Comparison of ENCODE assay signal across 8 cellular contexts in the genomic region with DNA sequence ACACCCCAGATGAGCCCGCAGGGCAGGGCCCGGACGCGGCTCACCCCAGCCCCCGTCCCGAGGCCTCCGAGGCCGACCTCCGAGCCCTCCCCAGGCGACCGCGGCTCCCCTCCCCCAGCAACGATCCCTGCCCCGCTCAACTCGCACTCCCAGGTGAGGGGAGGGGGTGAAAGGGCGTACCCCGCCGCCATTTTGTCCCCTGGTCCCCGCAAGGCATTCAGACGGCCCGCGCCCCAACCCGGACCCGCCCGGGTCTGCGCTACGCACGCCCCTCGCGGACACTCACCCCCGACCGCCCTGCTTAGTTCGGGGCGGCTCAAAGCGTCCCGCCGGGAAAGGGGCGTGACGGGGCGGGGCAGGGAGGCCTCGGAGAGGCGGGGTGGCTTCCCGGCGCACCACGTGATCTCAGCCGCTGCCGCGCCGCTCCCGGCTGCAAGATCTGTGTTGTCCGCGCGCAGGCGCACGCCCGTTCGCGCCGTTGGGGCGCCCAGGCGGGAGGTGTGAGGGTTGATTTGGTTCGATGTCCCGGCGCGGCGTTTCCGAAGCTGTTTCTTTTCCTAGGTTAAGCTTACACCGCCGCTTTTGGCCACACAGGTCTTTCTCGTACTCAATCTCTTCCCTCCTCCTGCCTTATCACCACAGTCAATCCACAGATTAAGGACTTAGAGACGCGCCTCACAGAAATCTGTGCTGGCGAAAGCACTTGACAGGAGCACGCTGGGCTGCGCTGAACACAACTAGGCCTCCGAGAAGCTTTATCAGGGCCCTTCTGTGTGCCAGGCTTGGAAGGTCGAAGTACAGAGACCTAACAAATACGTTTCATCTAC. TPM values are rescaled to one million over a fixed set of nuclear protein-coding genes. Genes with fewer than 3 reads are reported as not detected.
A peak's percentile ranks its signal among the peaks of the same experiment; 100 is the strongest.
DNase-seq lines count a peak whose midpoint lies in the region; ATAC-seq, FAIRE-seq and TF ChIP-seq lines count a peak whose summit lies in the region.

A gene with protein sequence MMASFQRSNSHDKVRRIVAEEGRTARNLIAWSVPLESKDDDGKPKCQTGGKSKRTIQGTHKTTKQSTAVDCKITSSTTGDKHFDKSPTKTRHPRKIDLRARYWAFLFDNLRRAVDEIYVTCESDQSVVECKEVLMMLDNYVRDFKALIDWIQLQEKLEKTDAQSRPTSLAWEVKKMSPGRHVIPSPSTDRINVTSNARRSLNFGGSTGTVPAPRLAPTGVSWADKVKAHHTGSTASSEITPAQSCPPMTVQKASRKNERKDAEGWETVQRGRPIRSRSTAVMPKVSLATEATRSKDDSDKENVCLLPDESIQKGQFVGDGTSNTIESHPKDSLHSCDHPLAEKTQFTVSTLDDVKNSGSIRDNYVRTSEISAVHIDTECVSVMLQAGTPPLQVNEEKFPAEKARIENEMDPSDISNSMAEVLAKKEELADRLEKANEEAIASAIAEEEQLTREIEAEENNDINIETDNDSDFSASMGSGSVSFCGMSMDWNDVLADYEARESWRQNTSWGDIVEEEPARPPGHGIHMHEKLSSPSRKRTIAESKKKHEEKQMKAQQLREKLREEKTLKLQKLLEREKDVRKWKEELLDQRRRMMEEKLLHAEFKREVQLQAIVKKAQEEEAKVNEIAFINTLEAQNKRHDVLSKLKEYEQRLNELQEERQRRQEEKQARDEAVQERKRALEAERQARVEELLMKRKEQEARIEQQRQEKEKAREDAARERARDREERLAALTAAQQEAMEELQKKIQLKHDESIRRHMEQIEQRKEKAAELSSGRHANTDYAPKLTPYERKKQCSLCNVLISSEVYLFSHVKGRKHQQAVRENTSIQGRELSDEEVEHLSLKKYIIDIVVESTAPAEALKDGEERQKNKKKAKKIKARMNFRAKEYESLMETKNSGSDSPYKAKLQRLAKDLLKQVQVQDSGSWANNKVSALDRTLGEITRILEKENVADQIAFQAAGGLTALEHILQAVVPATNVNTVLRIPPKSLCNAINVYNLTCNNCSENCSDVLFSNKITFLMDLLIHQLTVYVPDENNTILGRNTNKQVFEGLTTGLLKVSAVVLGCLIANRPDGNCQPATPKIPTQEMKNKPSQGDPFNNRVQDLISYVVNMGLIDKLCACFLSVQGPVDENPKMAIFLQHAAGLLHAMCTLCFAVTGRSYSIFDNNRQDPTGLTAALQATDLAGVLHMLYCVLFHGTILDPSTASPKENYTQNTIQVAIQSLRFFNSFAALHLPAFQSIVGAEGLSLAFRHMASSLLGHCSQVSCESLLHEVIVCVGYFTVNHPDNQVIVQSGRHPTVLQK (N-terminal part only) (minus strand): TSS at position 328 of the 827 bp plus-strand sequence. CDS start 21,523 bp downstream, outside the sequence.

- H3K27ac ChIP-seq in keratinocyte (ENCODE audit: control insufficient read depth, insufficient read depth, low read length), result peak within 1 kb of the TSS; percentile 59

- peak within 1 kb of the TSS; percentile 90 for H2AFZ ChIP-seq in keratinocyte (ENCODE audit: control insufficient read depth, low read length)

- dilution Hi-C loops in keratinocyte (cut with MboI; ENCODE audit: extremely low pct_ligation_motif_present, low sequenced_read_pairs), result no loop called here

- TF ChIP-seq CTCF in keratinocyte (optimal IDR thresholded peaks at IDR 0.05 in 1 of 3, IDR thresholded peaks at IDR 0.05 in 1 of 3, conservative IDR thresholded peaks at IDR 0.05 in 1 of 3; ENCODE audit: extremely low read depth in 1 of 3, insufficient read depth in 2 of 3, low read length in 3 of 3), result no peak

- H3K79me2 ChIP-seq in keratinocyte (ENCODE audit: control insufficient read depth, insufficient read depth, low read length), result no peaks in the 10 kb centered on the region

- peak; percentile 88 for ATAC-seq in HG03196 (IDR thresholded peaks at IDR 0.05; ENCODE audit: unreplicated experiment)
- ATAC-seq in activated CD4-positive, CD25-positive, alpha-beta regulatory T cell treated with anti-CD3 and anti-CD28 coated beads, Interleukin-2, amount 50 U/mL, for 24 hours, result peak; percentile 89 to 91
- peak; percentile 84 for ATAC-seq in central memory CD8-positive, alpha-beta T cell (replicated peaks; ENCODE audit: extremely low read depth, poor library complexity, severe bottlenecking)

- peaks cover 17% of the 10 kb centered on the region for H3K4me1 Mint-ChIP-seq in central memory CD8-positive, alpha-beta T cell

- no peaks in the 10 kb centered on the region for H3K27me3 ChIP-seq in keratinocyte (ENCODE audit: control insufficient read depth, extremely low read depth, insufficient read depth, low read length)

- H3K27me3 Mint-ChIP-seq in central memory CD8-positive, alpha-beta T cell, result no peaks in the 10 kb centered on the region

- FAIRE-seq in keratinocyte (lab: Jason Lieb, UNC), result no peak

- H3K36me3 Mint-ChIP-seq in central memory CD8-positive, alpha-beta T cell (ENCODE audit: insufficient read depth), result peaks cover 3% of the 10 kb centered on the region

- peak; percentile 76 for TF ChIP-seq POLR2A in GM18951 (IDR thresholded peaks at IDR 0.05; ENCODE audit: extremely low read depth, insufficient read depth, insufficient read length)

- peak within 1 kb of the TSS; percentile 88 for H3K27ac Mint-ChIP-seq in central memory CD8-positive, alpha-beta T cell (ENCODE audit: low read depth)

- H3K4me3 Mint-ChIP-seq in central memory CD8-positive, alpha-beta T cell, result peak within 1 kb of the TSS; percentile 87

- H3K9me3 ChIP-seq in keratinocyte (ENCODE audit: control insufficient read depth, low read depth, low read length), result no peaks in the 10 kb centered on the region

- H3K4me3 ChIP-seq in keratinocyte (ENCODE audit: control insufficient read depth in 2 of 3, extremely low read depth in 1 of 3, insufficient read depth in 2 of 3, low read depth in 1 of 3, low read length in 3 of 3), result peak within 1 kb of the TSS; percentile 69 to 96 (median 74)

- H3K4me2 ChIP-seq in keratinocyte (ENCODE audit: control insufficient read depth, extremely low read depth, insufficient read depth, low read depth, low read length), result peak within 1 kb of the TSS; percentile 89

- in situ Hi-C loops in GM18951 (cut with MboI; ENCODE audit: low sequenced_read_pairs, unreplicated experiment), result no loop called here

- DNase-seq in AG08396 (ENCODE audit: low spot score) (peak; percentile 96), NCI-H446 (lab: John Stamatoyannopoulos, UW) (peak; percentile 70 to 92), keratinocyte (ENCODE audit: low read depth, low spot score) (peak; percentile 17)
- peak; percentile 73 to 77 for DNase-seq in central memory CD8-positive, alpha-beta T cell (ENCODE audit: low spot score in 2 of 2)
- peak; percentile 85 to 93 (median 86) for DNase-seq in stimulated activated CD4-positive, alpha-beta T cell treated with anti-CD3 and anti-CD28 coated beads, Interleukin-12 subunit alpha, Interleukin-12 subunit beta, amount 100 ng/mL, for 48 hours (ENCODE audit: low read depth in 2 of 3, low spot score in 1 of 3)

- H3K9ac ChIP-seq in keratinocyte (ENCODE audit: control insufficient read depth, extremely low read depth, insufficient read depth, low read length), result peak within 1 kb of the TSS; percentile 78

- no peaks in the 10 kb centered on the region for H4K20me1 ChIP-seq in keratinocyte (ENCODE audit: control insufficient read depth, extremely low read depth, insufficient read depth, low read length)

- H3K36me3 ChIP-seq in keratinocyte (ENCODE audit: control insufficient read depth in 2 of 2, extremely low read depth in 1 of 2, insufficient read depth in 2 of 2, low read length in 2 of 2), result no peaks in the 10 kb centered on the region

- peaks cover 5% of the 10 kb centered on the region for H3K4me1 ChIP-seq in keratinocyte (ENCODE audit: control insufficient read depth, extremely low read depth, insufficient read depth, low read length)

- no peaks in the 10 kb centered on the region for H3K9me1 ChIP-seq in keratinocyte (ENCODE audit: control insufficient read depth, extremely low read depth, insufficient read depth, low read length)

- H3K9me3 Mint-ChIP-seq in central memory CD8-positive, alpha-beta T cell, result no peaks in the 10 kb centered on the region

RNA-seq across cellular contexts. Expression of the gene that starts here (rescaled TPM):
- 2.1 to 5.2 TPM (median 4.5 TPM) in 3 replicates for polyA plus RNA-seq in keratinocyte
- 14.1 TPM for polyA plus RNA-seq in keratinocyte (2011; ENCODE audit: low read depth)
- polyA plus RNA-seq in keratinocyte (2011; cell fraction: cytosol; rRNA removed), result 4.2 and 5.7 TPM in 2 replicates
- polyA plus RNA-seq in keratinocyte (2011; cell fraction: nucleus; rRNA removed), result 8.8 and 9.6 TPM in 2 replicates
- 3.9 and 5.0 TPM in 2 replicates for polyA plus RNA-seq in keratinocyte (2012; ENCODE audit: low replicate concordance)
- 1.5 to 8.3 TPM (median 4.3 TPM) in 3 replicates for polyA minus RNA-seq in keratinocyte
- 2.3 TPM for polyA minus RNA-seq in keratinocyte (2011; cell fraction: cytosol; rRNA and poly(A)+ RNA removed)
- 3.4 and 17.9 TPM in 2 replicates for polyA minus RNA-seq in keratinocyte (2011; cell fraction: nucleus; rRNA and poly(A)+ RNA removed)

Comparison
In these comparisons a context has a peak if more than half of its experiments do, and no peak if none do; other contexts are left out.
1. Peak in every context shown above with its lines: DNase-seq, ATAC-seq, H3K4me3 ChIP-seq and H3K27ac ChIP-seq.
2. DNase-seq: peak in every context shown above with its lines; median percentile 96 in AG08396; 86 in stimulated activated CD4-positive, alpha-beta T cell treated with anti-CD3 and anti-CD28 coated beads, Interleukin-12 subunit alpha, Interleukin-12 subunit beta, amount 100 ng/mL, for 48 hours; 81 in NCI-H446; 75 in central memory CD8-positive, alpha-beta T cell; 17 in keratinocyte.